Comparison of ENCODE assay signal across 8 cellular contexts in genomic region chr19:2269244-2270156, GRCh38. TPM values are rescaled to one million over a fixed set of nuclear protein-coding genes. Genes with fewer than 3 reads are reported as not detected.
A peak's percentile ranks its signal among the peaks of the same experiment; 100 is the strongest.
DNase-seq lines count a peak whose midpoint lies in the region; ATAC-seq and TF ChIP-seq lines count a peak whose summit lies in the region.

No MANE protein-coding gene starts in this region.

- H3K9me3 ChIP-seq in heart left ventricle, result no peaks in the 10 kb centered on the region
- no peaks in the 10 kb centered on the region for H3K9me3 ChIP-seq in upper lobe of left lung

- H3K27ac ChIP-seq in adipose tissue (ENCODE audit: low read depth, low read length) (peak overlapping the region; percentile 85), heart left ventricle (peak overlapping the region; percentile 91 to 100 (median 99)), upper lobe of left lung (peak overlapping the region; percentile 99)

- H3K36me3 ChIP-seq in heart left ventricle (peaks cover 0 to 30% (median 22%) of the 10 kb centered on the region in 9 donors), upper lobe of left lung (peaks cover 9 to 24% (median 17%) of the 10 kb centered on the region in 4 donors)

- ATAC-seq in HG02642 (IDR thresholded peaks at IDR 0.05; ENCODE audit: poor library complexity, unreplicated experiment) (peak; percentile 66), heart left ventricle (peak; percentile 89 to 92 (median 91)), upper lobe of left lung (ENCODE audit: low FRiP score in 2 of 2) (peak; percentile 91 to 94)

- intact Hi-C loops in heart left ventricle (cut with DNase I), result loop anchor here in 9 of 10 donors (1.0 to 10.0 kb wide), 12 partner anchors 32 to 125 kb away; partner anchors contain the start of genes PLEKHJ1 (in 6 of the 9), SF3A2 (in 6 of the 9), AP3D1 (in 2 of the 9) and DOT1L (in 2 of the 9)
- intact Hi-C loops in posterior cingulate gyrus (cut with DNase I), result loop anchor here (1.0 kb wide), 1 partner anchor 106 kb away; the partner anchor contains the start of gene DOT1L

- TF ChIP-seq EP300 in upper lobe of left lung (IDR thresholded peaks at IDR 0.05), result peak in 1 of 4 donors; percentile 84

- H3K4me1 ChIP-seq in heart left ventricle (peaks cover 9 to 74% (median 42%) of the 10 kb centered on the region in 12 donors), upper lobe of left lung (peaks cover 52 to 71% (median 61%) of the 10 kb centered on the region in 4 donors)

- no peak for TF ChIP-seq CTCF in heart left ventricle (IDR thresholded peaks at IDR 0.05)
- TF ChIP-seq CTCF in upper lobe of left lung (IDR thresholded peaks at IDR 0.05), result peak in 5 of 6 experiments; percentile 9 to 75 (median 65)

- TF ChIP-seq POLR2A in GM10847 (IDR thresholded peaks at IDR 0.05; ENCODE audit: extremely low read depth, insufficient read length), result peak; percentile 99
- TF ChIP-seq POLR2A in heart left ventricle (IDR thresholded peaks at IDR 0.05), result peak; percentile 100
- TF ChIP-seq POLR2A in upper lobe of left lung (IDR thresholded peaks at IDR 0.05), result peak; percentile 98 to 100 (median 99)

- DNase-seq in NCI-H1417 treated with DMSO at 0.1 percent for 48 hours (lab: John Stamatoyannopoulos, UW), result peak; percentile 90
- peak; percentile 74 to 93 for DNase-seq in SW 1271 (lab: John Stamatoyannopoulos, UW)
- peak; percentile 98 to 100 (median 99) for DNase-seq in heart left ventricle
- peak; percentile 97 to 100 (median 98) for DNase-seq in posterior cingulate gyrus
- DNase-seq in upper lobe of left lung, result peak; percentile 96 to 100

- 0 to 1% (median 0%) methylated on average over 85 to 103 of the region's 103 CpGs for WGBS in adipose tissue, 3 donors
- WGBS in heart left ventricle, 4 donors, result 0 to 1% (median 0%) methylated on average over 10 to 103 of the region's 103 CpGs
- 0 to 1% methylated on average over 32 to 76 of the region's 103 CpGs for WGBS in upper lobe of left lung, 2 donors

- H3K27me3 ChIP-seq in heart left ventricle (no peaks in the 10 kb centered on the region), upper lobe of left lung (no peaks in the 10 kb centered on the region)

- peak overlapping the region; percentile 87 to 100 (median 98) for H3K4me3 ChIP-seq in heart left ventricle
- peak overlapping the region; percentile 87 to 99 (median 98) for H3K4me3 ChIP-seq in upper lobe of left lung

RNA-seq across cellular contexts. Expression of gene PEAK3, which starts 12.5 kb away (rescaled TPM):
- polyA plus RNA-seq in adipose tissue (under 1 TPM; 0.10 to 0.48 (median 0.45) TPM), heart left ventricle (under 1 TPM; 0.21 to 0.23 TPM)
- total RNA-seq in heart left ventricle (1 to 10 TPM in 2 of 9 donors, under 1 TPM in 7; 0.11 to 1.6 (median 0.48) TPM), upper lobe of left lung (1 to 10 TPM; 2.4 to 8.6 (median 4.6) TPM)

RNA-seq across cellular contexts. Expression of gene JSRP1, which starts 13.3 kb away (rescaled TPM):
- polyA plus RNA-seq in adipose tissue, result under 1 TPM; 0.56 to 0.74 (median 0.56) TPM
- total RNA-seq in heart left ventricle, result under 1 TPM in 1 of 9 donors, not detected in 8; 0.25 TPM
- polyA plus RNA-seq in heart left ventricle, result under 1 TPM in 1 of 2 donors, not detected in 1; 0.34 TPM
- 1 to 10 TPM in 3 of 6 donors, not detected in 3; 1.2 to 3.7 (median 1.7) TPM for total RNA-seq in upper lobe of left lung

RNA-seq across cellular contexts. Expression of gene AMH, which starts 20.4 kb away (rescaled TPM):
- under 1 TPM; 0.45 to 0.67 (median 0.59) TPM for polyA plus RNA-seq in adipose tissue
- total RNA-seq in heart left ventricle, result under 1 TPM in 5 of 9 donors, not detected in 4; 0.32 to 0.81 (median 0.57) TPM
- polyA plus RNA-seq in heart left ventricle, result 1 to 10 TPM in 1 of 2 donors, under 1 TPM in 1; 0.10 to 1.1 TPM
- 1 to 10 TPM; 1.1 to 6.3 (median 3.2) TPM for total RNA-seq in upper lobe of left lung

RNA-seq across cellular contexts. Expression of gene SF3A2, which starts 32.9 kb away (rescaled TPM):
- polyA plus RNA-seq in adipose tissue (10 to 100 TPM; 31.2 to 36.4 (median 34.2) TPM), heart left ventricle (10 to 100 TPM; 22.7 to 29.5 TPM)
- total RNA-seq in heart left ventricle (10 to 100 TPM; 19.2 to 43.9 (median 28.6) TPM), upper lobe of left lung (100 to 1,000 TPM in 1 of 6 donors, 10 to 100 TPM in 5; 39.8 to 104 (median 70.7) TPM)

RNA-seq across cellular contexts. Expression of gene PLEKHJ1, which starts 33.4 kb away (rescaled TPM):
- polyA plus RNA-seq in adipose tissue (100 to 1,000 TPM in 1 of 3 donors, 10 to 100 TPM in 2; 64.6 to 108 (median 84.1) TPM), heart left ventricle (10 to 100 TPM; 80.9 to 89.7 TPM)
- total RNA-seq in heart left ventricle (10 to 100 TPM; 44.6 to 63.2 (median 46.5) TPM), upper lobe of left lung (100 to 1,000 TPM in 2 of 6 donors, 10 to 100 TPM in 4; 67.2 to 114 (median 79.3) TPM)

Comparison
In these comparisons a context has a peak if more than half of its experiments do, and no peak if none do; other contexts are left out.
1. Peak in every context shown above with its lines: DNase-seq, ATAC-seq, H3K4me3 ChIP-seq and H3K27ac ChIP-seq.
2. CTCF ChIP-seq: peak in upper lobe of left lung (5 of 6); none in heart left ventricle (0 of 12).